16 cellular contexts compared by ENCODE assay signal in genomic region chr16:88746511-88746910, GRCh38. TPM values are rescaled to one million over a fixed set of nuclear protein-coding genes. Genes with fewer than 3 reads are reported as not detected.
DNase-seq lines count a peak whose midpoint lies in the region; ATAC-seq, FAIRE-seq and TF ChIP-seq lines count a peak whose summit lies in the region.
"Had no signal": no experiment of that assay in that cellular context is flagged by ENCODE, and none has a peak within 500 bp of the region (broad histone marks: within the 10 kb centered on the region; RNA-seq: fewer than 3 reads in every experiment).

No MANE protein-coding gene starts in this region.

- H3K9me3 ChIP-seq in esophagus (ENCODE audit: control insufficient read depth in 2 of 2, insufficient read depth in 1 of 2, low read depth in 1 of 2, low read length in 1 of 2) (no peaks in the 10 kb centered on the region), HepG2 (ENCODE audit: low read length) (no peaks in the 10 kb centered on the region)

- no TSS peak for BruUV-seq in HepG2 (replicated peaks; lab: Mats Ljungman, UMichigan)

- TF ChIP-seq CTCF in 22Rv1 (IDR thresholded peaks at IDR 0.05), result no peak
- TF ChIP-seq CTCF in HepG2 (CRISPR knock-in tag; IDR thresholded peaks at IDR 0.05), result no peak

- H3K36me3 Mint-ChIP-seq in naive thymus-derived CD8-positive, alpha-beta T cell, result no peaks in the 10 kb centered on the region
- H3K36me3 Mint-ChIP-seq: activated naive CD8-positive, alpha-beta T cell had no signal

- in situ Hi-C loops in HepG2 (cut with HindIII; ENCODE audit: extremely low pct_ligation_motif_present, low pct_unique_long_range_greater_than_20kb), result no loop called here

- H3K27me3 Mint-ChIP-seq in naive thymus-derived CD8-positive, alpha-beta T cell, result no peaks in the 10 kb centered on the region
- H3K27me3 Mint-ChIP-seq: activated naive CD8-positive, alpha-beta T cell had no signal

- TF ChIP-seq POLR2A in HepG2 (IDR thresholded peaks at IDR 0.05; ENCODE audit: insufficient read depth in 1 of 2, low read depth in 2 of 2, low read length in 2 of 2), result no peak

- no peaks in the 10 kb centered on the region for H3K9me3 Mint-ChIP-seq in naive thymus-derived CD8-positive, alpha-beta T cell

- DNase-seq in GM03348 (ENCODE audit: low spot score), result peak; percentile 38
- no peak for DNase-seq in naive thymus-derived CD8-positive, alpha-beta T cell
- no peak for DNase-seq in HepG2 (ENCODE audit: low spot score)
- no peak for DNase-seq in stimulated activated CD4-positive, alpha-beta T cell treated with anti-CD3 and anti-CD28 coated beads, Interleukin-2, amount 100 ng/mL, for 24 hours
- DNase-seq in activated CD4-positive, CD25-positive, alpha-beta regulatory T cell (lab: John Stamatoyannopoulos, UW), result no peak
- no peak for DNase-seq in HEK293T (ENCODE audit: extremely low spot score)
- DNase-seq: erythroblast; NCI-H1436 treated with DMSO at 0.1 percent for 48 hours; NCI-H524; RPMI8226; stimulated activated CD4-positive, alpha-beta T cell treated with anti-CD3 and anti-CD28 coated beads, Interleukin-4, amount 100 ng/mL, for 4 hours; stimulated activated naive CD8-positive, alpha-beta T cell treated with anti-CD3 and anti-CD28 coated beads, Interleukin-15, Interleukin-2, amounts not matched to agents 100 U/mL and 50 U/mL, for 24 hours had no signal

- peaks cover 10 to 39% (median 32%) of the 10 kb centered on the region in 4 donors for H3K4me1 Mint-ChIP-seq in naive thymus-derived CD8-positive, alpha-beta T cell

- whole genome bisulfite sequencing in esophagus, 2 donors, result 28 to 43% methylated on average over 17 of the region's 17 CpGs
- 87% methylated on average over 16 of the region's 17 CpGs for WGBS in HepG2 (ENCODE audit: low lambda C conversion rate)

- CTCF ChIA-PET in HepG2 (lab: Yijun Ruan, JAX; ENCODE audit: low intra/inter-chr PET ratio, low total read pairs), result no interaction called here
- CTCF ChIA-PET in HEK293T (lab: Yijun Ruan, JAX), result interaction anchor here (1.0 to 1.3 kb wide), 2 partner anchors 9 to 35 kb away, joined by 5 read pairs; no protein-coding TSS in a partner anchor

- H3K27ac ChIP-seq in 22Rv1 (0 out of 2 replicates have a peak overlapping the region, but pooled peaks have one; percentile 12), esophagus (ENCODE audit: low read depth in 2 of 2, low read length in 1 of 2) (peak overlapping the region; percentile 33 to 68), HepG2 (ENCODE audit: extremely low read length, insufficient read depth, low read length) (no peak overlapping the region)

- no peak overlapping the region for H3K9ac ChIP-seq in HepG2 (ENCODE audit: insufficient read depth, low read depth, low read length)

- H3K79me2 ChIP-seq in HepG2 (ENCODE audit: insufficient read depth, low read length), result no peaks in the 10 kb centered on the region

- no peak for ATAC-seq in naive thymus-derived CD8-positive, alpha-beta T cell
- ATAC-seq in HepG2, result no peak

- intact Hi-C loops in HepG2 (cut with micrococcal nuclease; ENCODE audit: unreplicated experiment), result no loop called here

- H3K4me2 ChIP-seq in HepG2 (ENCODE audit: low read depth, low read length), result no peak overlapping the region

- peak overlapping the region in 8 of 10 donors; percentile 73 to 89 (median 79) for H3K27ac Mint-ChIP-seq in naive thymus-derived CD8-positive, alpha-beta T cell

- POLR2A ChIA-PET in naive thymus-derived CD8-positive, alpha-beta T cell (lab: Charles Lee), result interaction anchor here (0.8 to 5.6 kb wide), 11 partner anchors 8 to 66 kb away, joined by 3 to 81 read pairs (median 6); partner anchors contain the start of genes APRT and PIEZO1
- POLR2A ChIA-PET in HepG2 (lab: Yijun Ruan, JAX), result no interaction called here
- POLR2A ChIA-PET in HEK293T (lab: Yijun Ruan, JAX), result interaction anchor here (0.9 kb wide), 1 partner anchor 53 kb away, joined by 4 read pairs; no protein-coding TSS in a partner anchor

- H3K4me3 Mint-ChIP-seq in naive thymus-derived CD8-positive, alpha-beta T cell, result peak overlapping the region in 5 of 10 donors; percentile 24 to 75 (median 60)

- TF ChIP-seq EP300 in HepG2 (IDR thresholded peaks at IDR 0.05; ENCODE audit: low read depth in 2 of 2, low read length in 2 of 2), result no peak
- no peak for TF ChIP-seq EP300 in HepG2 (CRISPR knock-in tag; IDR thresholded peaks at IDR 0.05; ENCODE audit: borderline replicate concordance)

- no peak overlapping the region for H3K4me3 ChIP-seq in esophagus (ENCODE audit: low read depth in 1 of 2, low read length in 2 of 2)
- H3K4me3 ChIP-seq in HepG2 (replicated peaks in 1 of 3; ENCODE audit: insufficient read depth in 1 of 3, low read depth in 2 of 3, low read length in 3 of 3), result no peak overlapping the region

- no peak overlapping the region for H2AFZ ChIP-seq in HepG2 (ENCODE audit: low read length)

- no peak for FAIRE-seq in HepG2 (lab: Jason Lieb, UNC)
- FAIRE-seq: G401.6 had no signal

- H4K20me1 ChIP-seq in HepG2 (ENCODE audit: insufficient read depth, low read length), result peaks cover 5% of the 10 kb centered on the region

- H3K4me1 ChIP-seq in esophagus (ENCODE audit: control insufficient read depth in 2 of 2, insufficient read depth in 2 of 2, low read length in 1 of 2) (peaks cover 0 to 23% of the 10 kb centered on the region in 2 donors), HepG2 (ENCODE audit: insufficient read depth, low read length) (no peaks in the 10 kb centered on the region)

- H3K27me3 ChIP-seq in esophagus (ENCODE audit: control insufficient read depth in 1 of 2, insufficient read depth in 2 of 2, low read length in 2 of 2) (no peaks in the 10 kb centered on the region), HepG2 (ENCODE audit: control insufficient read depth in 1 of 2, insufficient read depth in 2 of 2, low read length in 2 of 2) (no peaks in the 10 kb centered on the region; a peak in 1 of 5 replicates)

- H3K36me3 ChIP-seq in esophagus (ENCODE audit: control insufficient read depth in 2 of 2, insufficient read depth in 2 of 2, low read length in 1 of 2) (peaks cover 0 to 15% of the 10 kb centered on the region in 2 donors), HepG2 (replicated peaks in 1 of 2; ENCODE audit: control insufficient read depth in 1 of 2, insufficient read depth in 2 of 2, low read length in 2 of 2) (peaks cover 18 to 20% of the 10 kb centered on the region in 2 experiments; a peak in 4 of 5 replicates)

- no peak for TF ChIP-seq RAD21 in HepG2 (CRISPR knock-in tag; IDR thresholded peaks at IDR 0.05)

RNA-seq across cellular contexts. Expression of gene PIEZO1, which starts 38.5 kb away (rescaled TPM):
- polyA plus RNA-seq in esophagus (100 to 1,000 TPM; 102 to 172 TPM), HepG2 (2011; rRNA removed) (67.9 and 93.5 TPM in 2 replicates)
- total RNA-seq in naive thymus-derived CD8-positive, alpha-beta T cell, result 10 to 100 TPM; 90.0 to 94.5 TPM
- 1 to 10 TPM; 2.4 to 8.4 (median 5.7) TPM for polyA plus RNA-seq in naive thymus-derived CD8-positive, alpha-beta T cell
- total RNA-seq in HepG2 (2016; rRNA removed; fragmentation: Illumina TruSeq; extraction: Trizol), result 32.5 and 85.0 TPM in 2 replicates
- total RNA-seq in HepG2 (2016; cell fraction: cytosol; rRNA removed; fragmentation: Illumina TruSeq; extraction: Trizol; ENCODE audit: low read depth), result 42.1 and 42.4 TPM in 2 replicates
- 27.7 and 89.8 TPM in 2 replicates for total RNA-seq in HepG2 (2016; cell fraction: insoluble cytoplasmic fraction; rRNA removed; fragmentation: Illumina TruSeq; extraction: Trizol)
- total RNA-seq in HepG2 (2016; cell fraction: membrane; rRNA removed; fragmentation: Illumina TruSeq; extraction: Trizol), result 37.0 TPM in 2 replicates
- 117 and 146 TPM in 2 replicates for total RNA-seq in HepG2 (2016; cell fraction: nucleus; rRNA removed; fragmentation: Illumina TruSeq; extraction: Trizol)
- polyA plus RNA-seq in HepG2 (2011; cell fraction: cytosol; rRNA removed), result 42.8 and 69.2 TPM in 2 replicates
- polyA plus RNA-seq in HepG2 (2011; cell fraction: nucleus; rRNA removed), result 643 and 860 TPM in 2 replicates
- polyA plus RNA-seq in HepG2 (2012), result 52.4 and 78.3 TPM in 2 replicates
- 12.7 and 13.6 TPM in 2 replicates for polyA plus RNA-seq in HepG2 (2016; cell fraction: cytosol; fragmentation: Illumina TruSeq; extraction: Trizol; ENCODE audit: low read depth)
- polyA plus RNA-seq in HepG2 (2016; cell fraction: insoluble cytoplasmic fraction; fragmentation: Illumina TruSeq; extraction: Trizol; ENCODE audit: low read depth), result 33.4 and 36.7 TPM in 2 replicates
- 20.6 and 22.7 TPM in 2 replicates for polyA plus RNA-seq in HepG2 (2016; cell fraction: membrane; fragmentation: Illumina TruSeq; extraction: Trizol; ENCODE audit: low read depth)
- polyA plus RNA-seq in HepG2 (2016; cell fraction: nucleus; fragmentation: Illumina TruSeq; extraction: Trizol; ENCODE audit: insufficient read depth, low read depth), result 296 and 336 TPM in 2 replicates
- polyA minus RNA-seq in HepG2 (2011; rRNA and poly(A)+ RNA removed; ENCODE audit: low replicate concordance), result 101 and 184 TPM in 2 replicates
- 44.8 and 52.9 TPM in 2 replicates for polyA minus RNA-seq in HepG2 (2011; cell fraction: cytosol; rRNA and poly(A)+ RNA removed)
- polyA minus RNA-seq in HepG2 (2011; cell fraction: nucleus; rRNA and poly(A)+ RNA removed), result 89.5 and 109 TPM in 2 replicates

RNA-seq across cellular contexts. Expression of gene CTU2, which starts 40.2 kb away (rescaled TPM):
- polyA plus RNA-seq in esophagus (10 to 100 TPM; 10.4 to 11.0 TPM), HepG2 (2011; rRNA removed) (13.3 and 18.5 TPM in 2 replicates)
- 10 to 100 TPM; 28.7 to 31.5 TPM for total RNA-seq in naive thymus-derived CD8-positive, alpha-beta T cell
- polyA plus RNA-seq in naive thymus-derived CD8-positive, alpha-beta T cell, result 10 to 100 TPM; 16.9 to 21.9 (median 19.0) TPM
- 21.9 TPM in 2 replicates for total RNA-seq in HepG2 (2016; rRNA removed; fragmentation: Illumina TruSeq; extraction: Trizol)
- total RNA-seq in HepG2 (2016; cell fraction: cytosol; rRNA removed; fragmentation: Illumina TruSeq; extraction: Trizol; ENCODE audit: low read depth), result 11.4 and 12.8 TPM in 2 replicates
- 16.8 and 22.4 TPM in 2 replicates for total RNA-seq in HepG2 (2016; cell fraction: insoluble cytoplasmic fraction; rRNA removed; fragmentation: Illumina TruSeq; extraction: Trizol)
- total RNA-seq in HepG2 (2016; cell fraction: membrane; rRNA removed; fragmentation: Illumina TruSeq; extraction: Trizol), result 13.8 and 15.9 TPM in 2 replicates
- total RNA-seq in HepG2 (2016; cell fraction: nucleus; rRNA removed; fragmentation: Illumina TruSeq; extraction: Trizol), result 16.7 and 17.2 TPM in 2 replicates
- 11.8 and 19.4 TPM in 2 replicates for polyA plus RNA-seq in HepG2 (2011; cell fraction: cytosol; rRNA removed)
- 63.3 and 73.6 TPM in 2 replicates for polyA plus RNA-seq in HepG2 (2011; cell fraction: nucleus; rRNA removed)
- polyA plus RNA-seq in HepG2 (2012), result 11.6 and 15.1 TPM in 2 replicates
- polyA plus RNA-seq in HepG2 (2016; cell fraction: cytosol; fragmentation: Illumina TruSeq; extraction: Trizol; ENCODE audit: low read depth), result 12.4 and 16.5 TPM in 2 replicates
- polyA plus RNA-seq in HepG2 (2016; cell fraction: insoluble cytoplasmic fraction; fragmentation: Illumina TruSeq; extraction: Trizol; ENCODE audit: low read depth), result 20.9 and 22.4 TPM in 2 replicates
- polyA plus RNA-seq in HepG2 (2016; cell fraction: membrane; fragmentation: Illumina TruSeq; extraction: Trizol; ENCODE audit: low read depth), result 13.3 and 14.9 TPM in 2 replicates
- 39.4 and 44.9 TPM in 2 replicates for polyA plus RNA-seq in HepG2 (2016; cell fraction: nucleus; fragmentation: Illumina TruSeq; extraction: Trizol; ENCODE audit: insufficient read depth, low read depth)
- 23.1 and 25.7 TPM in 2 replicates for polyA minus RNA-seq in HepG2 (2011; rRNA and poly(A)+ RNA removed; ENCODE audit: low replicate concordance)
- 15.2 and 18.6 TPM in 2 replicates for polyA minus RNA-seq in HepG2 (2011; cell fraction: cytosol; rRNA and poly(A)+ RNA removed)
- 19.3 and 20.7 TPM in 2 replicates for polyA minus RNA-seq in HepG2 (2011; cell fraction: nucleus; rRNA and poly(A)+ RNA removed)

RNA-seq across cellular contexts. Expression of gene RNF166, which starts 40.3 kb away (rescaled TPM):
- polyA plus RNA-seq in esophagus (10 to 100 TPM in 1 of 2 donors, 1 to 10 TPM in 1; 5.2 to 11.7 TPM), HepG2 (2011; rRNA removed) (21.4 and 26.2 TPM in 2 replicates)
- 100 to 1,000 TPM; 209 to 230 TPM for total RNA-seq in naive thymus-derived CD8-positive, alpha-beta T cell
- 100 to 1,000 TPM in 2 of 3 donors, 10 to 100 TPM in 1; 79.4 to 104 (median 101) TPM for polyA plus RNA-seq in naive thymus-derived CD8-positive, alpha-beta T cell
- total RNA-seq in HepG2 (2016; rRNA removed; fragmentation: Illumina TruSeq; extraction: Trizol), result 15.1 and 23.0 TPM in 2 replicates
- total RNA-seq in HepG2 (2016; cell fraction: cytosol; rRNA removed; fragmentation: Illumina TruSeq; extraction: Trizol; ENCODE audit: low read depth), result 36.0 and 37.2 TPM in 2 replicates
- total RNA-seq in HepG2 (2016; cell fraction: insoluble cytoplasmic fraction; rRNA removed; fragmentation: Illumina TruSeq; extraction: Trizol), result 17.3 and 23.3 TPM in 2 replicates
- 41.6 and 45.9 TPM in 2 replicates for total RNA-seq in HepG2 (2016; cell fraction: membrane; rRNA removed; fragmentation: Illumina TruSeq; extraction: Trizol)
- 14.0 and 14.1 TPM in 2 replicates for total RNA-seq in HepG2 (2016; cell fraction: nucleus; rRNA removed; fragmentation: Illumina TruSeq; extraction: Trizol)
- 14.8 and 24.4 TPM in 2 replicates for polyA plus RNA-seq in HepG2 (2011; cell fraction: cytosol; rRNA removed)
- 83.8 and 91.3 TPM in 2 replicates for polyA plus RNA-seq in HepG2 (2011; cell fraction: nucleus; rRNA removed)
- 12.2 and 16.1 TPM in 2 replicates for polyA plus RNA-seq in HepG2 (2012)
- polyA plus RNA-seq in HepG2 (2016; cell fraction: cytosol; fragmentation: Illumina TruSeq; extraction: Trizol; ENCODE audit: low read depth), result 22.9 and 25.4 TPM in 2 replicates
- polyA plus RNA-seq in HepG2 (2016; cell fraction: insoluble cytoplasmic fraction; fragmentation: Illumina TruSeq; extraction: Trizol; ENCODE audit: low read depth), result 19.2 and 20.2 TPM in 2 replicates
- polyA plus RNA-seq in HepG2 (2016; cell fraction: membrane; fragmentation: Illumina TruSeq; extraction: Trizol; ENCODE audit: low read depth), result 32.0 and 34.1 TPM in 2 replicates
- polyA plus RNA-seq in HepG2 (2016; cell fraction: nucleus; fragmentation: Illumina TruSeq; extraction: Trizol; ENCODE audit: insufficient read depth, low read depth), result 36.7 and 43.4 TPM in 2 replicates
- polyA minus RNA-seq in HepG2 (2011; rRNA and poly(A)+ RNA removed; ENCODE audit: low replicate concordance), result 11.5 and 25.6 TPM in 2 replicates
- polyA minus RNA-seq in HepG2 (2011; cell fraction: cytosol; rRNA and poly(A)+ RNA removed), result 12.9 and 17.8 TPM in 2 replicates
- 14.2 and 18.7 TPM in 2 replicates for polyA minus RNA-seq in HepG2 (2011; cell fraction: nucleus; rRNA and poly(A)+ RNA removed)

RNA-seq across cellular contexts. Expression of gene CDT1, which starts 57.1 kb away (rescaled TPM):
- polyA plus RNA-seq in esophagus, result 1 to 10 TPM; 5.8 to 9.9 TPM
- total RNA-seq in naive thymus-derived CD8-positive, alpha-beta T cell, result under 1 TPM in 1 of 2 experiments, not detected in 1; 0.74 TPM
- polyA plus RNA-seq in naive thymus-derived CD8-positive, alpha-beta T cell, result under 1 TPM; 0.13 to 0.46 (median 0.26) TPM
- total RNA-seq in HepG2 (2016; rRNA removed; fragmentation: Illumina TruSeq; extraction: Trizol), result 16.5 and 23.1 TPM in 2 replicates
- total RNA-seq in HepG2 (2016; cell fraction: cytosol; rRNA removed; fragmentation: Illumina TruSeq; extraction: Trizol; ENCODE audit: low read depth), result 14.3 and 18.2 TPM in 2 replicates
- 15.0 and 21.7 TPM in 2 replicates for total RNA-seq in HepG2 (2016; cell fraction: insoluble cytoplasmic fraction; rRNA removed; fragmentation: Illumina TruSeq; extraction: Trizol)
- total RNA-seq in HepG2 (2016; cell fraction: membrane; rRNA removed; fragmentation: Illumina TruSeq; extraction: Trizol), result 30.9 and 31.0 TPM in 2 replicates
- total RNA-seq in HepG2 (2016; cell fraction: nucleus; rRNA removed; fragmentation: Illumina TruSeq; extraction: Trizol), result 12.6 and 18.8 TPM in 2 replicates
- polyA plus RNA-seq in HepG2 (2011; rRNA removed), result 17.9 and 23.8 TPM in 2 replicates
- 15.0 and 37.3 TPM in 2 replicates for polyA plus RNA-seq in HepG2 (2011; cell fraction: cytosol; rRNA removed)
- 29.6 and 46.8 TPM in 2 replicates for polyA plus RNA-seq in HepG2 (2011; cell fraction: nucleus; rRNA removed)
- 13.5 and 17.6 TPM in 2 replicates for polyA plus RNA-seq in HepG2 (2012)
- 18.5 and 24.2 TPM in 2 replicates for polyA plus RNA-seq in HepG2 (2016; cell fraction: cytosol; fragmentation: Illumina TruSeq; extraction: Trizol; ENCODE audit: low read depth)
- polyA plus RNA-seq in HepG2 (2016; cell fraction: insoluble cytoplasmic fraction; fragmentation: Illumina TruSeq; extraction: Trizol; ENCODE audit: low read depth), result 22.4 and 29.0 TPM in 2 replicates
- polyA plus RNA-seq in HepG2 (2016; cell fraction: membrane; fragmentation: Illumina TruSeq; extraction: Trizol; ENCODE audit: low read depth), result 25.4 and 37.1 TPM in 2 replicates
- polyA plus RNA-seq in HepG2 (2016; cell fraction: nucleus; fragmentation: Illumina TruSeq; extraction: Trizol; ENCODE audit: insufficient read depth, low read depth), result 34.6 and 39.8 TPM in 2 replicates
- polyA minus RNA-seq in HepG2 (2011; rRNA and poly(A)+ RNA removed; ENCODE audit: low replicate concordance), result 25.0 and 71.0 TPM in 2 replicates
- 28.6 and 52.8 TPM in 2 replicates for polyA minus RNA-seq in HepG2 (2011; cell fraction: cytosol; rRNA and poly(A)+ RNA removed)
- polyA minus RNA-seq in HepG2 (2011; cell fraction: nucleus; rRNA and poly(A)+ RNA removed), result 6.7 and 8.8 TPM in 2 replicates
